Comparison of ENCODE assay signal across 16 cellular contexts in the genomic region with DNA sequence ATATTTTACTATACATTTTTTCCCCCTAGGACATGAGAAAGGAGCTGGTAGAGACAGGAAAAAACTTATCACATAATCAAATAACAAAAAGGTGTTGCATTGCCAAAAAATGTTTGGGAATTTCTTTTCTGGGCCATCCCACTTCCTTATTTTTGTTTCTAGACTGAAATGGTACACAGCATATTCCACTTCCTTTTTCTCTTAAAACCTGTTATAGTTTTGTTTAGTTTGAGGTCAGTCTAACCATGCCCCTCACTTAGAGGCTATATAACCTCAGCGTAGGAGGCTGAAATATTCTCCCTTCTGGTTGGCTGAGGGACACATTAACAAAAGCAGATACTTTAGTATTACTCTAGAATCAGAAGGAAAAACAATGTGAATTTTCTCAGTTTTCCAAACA.
DNase-seq lines count a peak whose midpoint lies in the region; ATAC-seq, FAIRE-seq and TF ChIP-seq lines count a peak whose summit lies in the region.
"Had no signal": no experiment of that assay in that cellular context is flagged by ENCODE, and none has a peak within 500 bp of the region (broad histone marks: within the 10 kb centered on the region; RNA-seq: fewer than 3 reads in every experiment).

No MANE protein-coding gene starts in this region.

- TF ChIP-seq POLR2A in GM12878 (IDR thresholded peaks at IDR 0.05; ENCODE audit: low read depth, low read length) (no peak), gastrocnemius medialis (IDR thresholded peaks at IDR 0.05) (no peak)

- no peak for TF ChIP-seq EP300 in GM12878 (IDR thresholded peaks at IDR 0.05; ENCODE audit: borderline replicate concordance in 1 of 2, control insufficient read depth in 1 of 2, low read depth in 2 of 2, low read length in 2 of 2)

- H3K9me3 ChIP-seq in GM12878 (replicated peaks; ENCODE audit: control insufficient read depth, insufficient read depth, low read length) (no peaks in the 10 kb centered on the region), gastrocnemius medialis (no peaks in the 10 kb centered on the region)
- H3K9me3 ChIP-seq: prostate gland had no signal

- RAD21 ChIA-PET in GM12878 (lab: Charles Lee; ENCODE audit: unreplicated experiment): no interaction called here

- H3K4me3 ChIP-seq in GM12878 (no peak overlapping the region), gastrocnemius medialis (no peak overlapping the region)
- H3K4me3 ChIP-seq: prostate gland, SK-N-MC had no signal

- H3K27ac ChIP-seq in GM12878 (ENCODE audit: control insufficient read depth, insufficient read depth) (no peak overlapping the region), gastrocnemius medialis (no peak overlapping the region)
- H3K27ac ChIP-seq: prostate gland, SK-N-MC, VCaP had no signal

- BruUV-seq in GM12878 (replicated peaks; lab: Mats Ljungman, UMichigan): no TSS peak

- no peak overlapping the region for H3K4me3 Mint-ChIP-seq in activated CD8-positive, alpha-beta memory T cell treated with anti-CD3 and anti-CD28 coated beads, Interleukin-2, amount 10 ng/mL, durations not matched to agents 7 days and 5 days
- H3K4me3 Mint-ChIP-seq: H9 had no signal

- H3K27me3 Mint-ChIP-seq in activated CD8-positive, alpha-beta memory T cell treated with anti-CD3 and anti-CD28 coated beads, Interleukin-2, amount 10 ng/mL, durations not matched to agents 7 days and 5 days: no peaks in the 10 kb centered on the region

- POLR2A ChIA-PET in GM12878 (lab: Charles Lee): no interaction called here

- no peaks in the 10 kb centered on the region; the same call in 1 of the 2 replicates for H3K4me1 ChIP-seq in GM12878 (ENCODE audit: control insufficient read depth, insufficient read depth, low read length)
- H3K4me1 ChIP-seq in gastrocnemius medialis: no peaks in the 10 kb centered on the region
- H3K4me1 ChIP-seq: prostate gland had no signal

- H3K36me3 ChIP-seq in GM12878 (ENCODE audit: control insufficient read depth in 2 of 2, insufficient read depth in 2 of 2, low read length in 1 of 2) (no peaks in the 10 kb centered on the region), gastrocnemius medialis (no peaks in the 10 kb centered on the region)
- H3K36me3 ChIP-seq: prostate gland had no signal

- no peak for TF ChIP-seq CTCF in GM12878 (IDR thresholded peaks at IDR 0.05 in 2 of 3, conservative IDR thresholded peaks at IDR 0.05 in 1 of 3; ENCODE audit: control insufficient read depth in 2 of 3, extremely low read depth in 1 of 3, insufficient read depth in 1 of 3, low read depth in 3 of 3, low read length in 3 of 3)
- TF ChIP-seq CTCF in gastrocnemius medialis (IDR thresholded peaks at IDR 0.05 in 4 of 5, conservative IDR thresholded peaks at IDR 0.05 in 1 of 5): no peak

- H3K27me3 ChIP-seq in GM12878 (replicated peaks in 1 of 2; ENCODE audit: control insufficient read depth in 2 of 2, insufficient read depth in 2 of 2, low read length in 1 of 2) (no peaks in the 10 kb centered on the region), gastrocnemius medialis (no peaks in the 10 kb centered on the region)

- no peak for TF ChIP-seq RAD21 in GM12878 (IDR thresholded peaks at IDR 0.05; ENCODE audit: insufficient read depth, low read depth, low read length)

- H3K36me3 Mint-ChIP-seq in activated CD8-positive, alpha-beta memory T cell treated with anti-CD3 and anti-CD28 coated beads, Interleukin-2, amount 10 ng/mL, durations not matched to agents 7 days and 5 days: no peaks in the 10 kb centered on the region

- H3K79me2 ChIP-seq in GM12878 (ENCODE audit: control insufficient read depth, insufficient read depth, low read length): no peaks in the 10 kb centered on the region

- H3K4me2 ChIP-seq in GM12878 (ENCODE audit: control insufficient read depth, insufficient read depth): no peak overlapping the region; the same call in 1 of the 2 replicates

- H3K27ac Mint-ChIP-seq in activated CD8-positive, alpha-beta memory T cell treated with anti-CD3 and anti-CD28 coated beads, Interleukin-2, amount 10 ng/mL, durations not matched to agents 7 days and 5 days: no peak overlapping the region
- H3K27ac Mint-ChIP-seq: H9 had no signal

- H4K20me1 ChIP-seq in GM12878 (ENCODE audit: control insufficient read depth, insufficient read depth): no peaks in the 10 kb centered on the region

- ATAC-seq in GM18858 (IDR thresholded peaks at IDR 0.05; ENCODE audit: unreplicated experiment) (peak; percentile 61), GM21786 (IDR thresholded peaks at IDR 0.05; ENCODE audit: unreplicated experiment) (peak; percentile 90), HG03457 (IDR thresholded peaks at IDR 0.05; ENCODE audit: unreplicated experiment) (peak; percentile 78), GM12878 (peak; percentile 80), gastrocnemius medialis (no peak)
- ATAC-seq in activated CD8-positive, alpha-beta memory T cell treated with anti-CD3 and anti-CD28 coated beads, Interleukin-2, amount 10 ng/mL, durations not matched to agents 7 days and 5 days: no peak

- H3K9ac ChIP-seq in GM12878 (ENCODE audit: control insufficient read depth, insufficient read depth, low read length): no peak overlapping the region

- intact Hi-C loops in GM12878 (cut with micrococcal nuclease; ENCODE audit: unreplicated experiment): no loop called here
- intact Hi-C loops in posterior cingulate gyrus (cut with DNase I): no loop called here
- intact Hi-C loops in gastrocnemius medialis (cut with DNase I; ENCODE audit: low total_unique reads): no loop called here

- H2AFZ ChIP-seq in GM12878 (ENCODE audit: control insufficient read depth, low read depth, low read length): no peak overlapping the region

- no peak for FAIRE-seq in GM12878 (lab: Jason Lieb, UNC)

- H3K4me1 Mint-ChIP-seq in activated CD8-positive, alpha-beta memory T cell treated with anti-CD3 and anti-CD28 coated beads, Interleukin-2, amount 10 ng/mL, durations not matched to agents 7 days and 5 days: no peaks in the 10 kb centered on the region

- SMC1A ChIA-PET in GM12878 (lab: Charles Lee; ENCODE audit: uncharacterized antibody, unreplicated experiment): interaction anchor here (1.0 kb wide), 2 partner anchors 18 to 56 kb away, joined by 4 to 5 read pairs; no protein-coding TSS in a partner anchor

- CTCF ChIA-PET in GM12878 (lab: Yijun Ruan, JAX): no interaction called here
- CTCF ChIA-PET in activated CD8-positive, alpha-beta memory T cell treated with anti-CD3 and anti-CD28 coated beads, Interleukin-2, amount 10 ng/mL, durations not matched to agents 7 days and 5 days (lab: Charles Lee): no interaction called here

- DNase-seq in GM12878 (ENCODE audit: low read depth, low spot score) (no peak), posterior cingulate gyrus (no peak), gastrocnemius medialis (no peak), putamen (ENCODE audit: low spot score) (no peak)
- no peak for DNase-seq in activated CD8-positive, alpha-beta memory T cell treated with anti-CD3 and anti-CD28 coated beads, Interleukin-2, amount 10 ng/mL, durations not matched to agents 7 days and 5 days
- DNase-seq: activated naive CD4-positive, alpha-beta T cell treated with Interleukin-2 at 50 U/mL for 16 hours; AML-193; H9; NCI-H2171; NK-92 treated with Interleukin-12 subunit alpha and Interleukin-12 subunit beta, amount 100 ng/mL, for 24 hours had no signal

- no peaks in the 10 kb centered on the region for H3K9me3 Mint-ChIP-seq in activated CD8-positive, alpha-beta memory T cell treated with anti-CD3 and anti-CD28 coated beads, Interleukin-2, amount 10 ng/mL, durations not matched to agents 7 days and 5 days (ENCODE audit: low read depth)

- 0% methylated on average over 1 of the region's 1 CpG for WGBS in GM12878 (ENCODE audit: insufficient coverage, insufficient replicate concordance, low lambda C conversion rate, missing lambda C conversion rate)

- in situ Hi-C loops in GM12878 (cut with MboI) (no loop called here), gastrocnemius medialis (cut with MboI; ENCODE audit: low sequenced_read_pairs in 4 of 4) (no loop called here)

TF ChIP-seq in GM12878, 131 proteins besides CTCF, POLR2A, EP300 and RAD21 (continues in another document):
- no peak for TF ChIP-seq STAT3 (IDR thresholded peaks at IDR 0.05; ENCODE audit: low read depth, low read length)
- TF ChIP-seq MTA2 (IDR thresholded peaks at IDR 0.05; ENCODE audit: low read depth): peak; percentile 56; the same call in 1 of the 2 replicates
- TF ChIP-seq MYB (IDR thresholded peaks at IDR 0.05; ENCODE audit: borderline replicate concordance, low read depth, low read length): no peak
- TF ChIP-seq IKZF2 (IDR thresholded peaks at IDR 0.05): peak; percentile 83 to 88; a peak in 3 of 4 replicates
- TF ChIP-seq IKZF1 (conservative IDR thresholded peaks at IDR 0.05): peak; percentile 81
- peak; percentile 60 for TF ChIP-seq DPF2 (IDR thresholded peaks at IDR 0.05)
- TF ChIP-seq BCLAF1 (IDR thresholded peaks at IDR 0.05): no peak
- TF ChIP-seq MEF2A (IDR thresholded peaks at IDR 0.05; ENCODE audit: insufficient read depth, low read depth, low read length): 0 out of 2 replicates have a peak, but pooled peaks have one; percentile 22
- no peak for TF ChIP-seq WRNIP1 (IDR thresholded peaks at IDR 0.05; ENCODE audit: borderline replicate concordance, low read depth, low read length)
- peak; percentile 60 for TF ChIP-seq RUNX3 (IDR thresholded peaks at IDR 0.05; ENCODE audit: low read length)
- TF ChIP-seq JUND (IDR thresholded peaks at IDR 0.05; ENCODE audit: low read depth, low read length): no peak
- no peak for TF ChIP-seq CBX3 (IDR thresholded peaks at IDR 0.05; ENCODE audit: borderline replicate concordance, low read depth)

Comparison
In these comparisons a context has a peak if more than half of its experiments do, and no peak if none do; other contexts are left out.
1. ATAC-seq: peak in GM18858 (single experiment), GM21786 (single experiment), HG03457 (single experiment) and GM12878 (single experiment); none in gastrocnemius medialis (0 of 2) and activated CD8-positive, alpha-beta memory T cell treated with anti-CD3 and anti-CD28 coated beads, Interleukin-2, amount 10 ng/mL, durations not matched to agents 7 days and 5 days (single experiment).